ENCODE assay signal across 7 cellular contexts in the genomic region with DNA sequence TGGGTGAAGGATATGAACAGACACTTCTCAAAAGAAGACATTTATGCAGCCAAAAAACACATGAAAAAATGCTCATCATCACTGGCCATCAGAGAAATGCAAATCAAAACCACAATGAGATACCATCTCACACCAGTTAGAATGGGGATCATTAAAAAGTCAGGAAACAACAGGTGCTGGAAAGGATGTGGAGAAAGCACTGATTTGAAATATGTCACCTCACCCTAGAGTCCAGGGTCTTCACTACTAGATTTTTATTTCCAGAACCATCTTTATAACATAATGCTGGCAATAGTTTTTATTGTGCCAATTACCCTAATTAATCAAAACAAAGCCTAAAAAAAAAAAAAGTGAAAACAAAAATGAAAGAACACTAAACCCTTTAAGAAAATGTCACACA. TPM values are rescaled to one million over a fixed set of nuclear protein-coding genes. Genes with fewer than 3 reads are reported as not detected.
DNase-seq lines count a peak whose midpoint lies in the region; ATAC-seq and TF ChIP-seq lines count a peak whose summit lies in the region.
"Not testable (repeated sequence)": the region's sequence is repeated elsewhere in the genome, so short reads cannot be mapped to it uniquely, and the experiment has no call there.

No MANE protein-coding gene starts in this region.

- not testable (repeated sequence) for H3K27ac ChIP-seq in CD4-positive, alpha-beta T cell (ENCODE audit: low read depth, low read length); HEK293 (ENCODE audit: extremely low read depth, low read depth, low read length); OCI-LY7 (ENCODE audit: low read depth, low read length, poor library complexity, severe bottlenecking)

- peak overlapping the region; percentile 46 for H3K27ac Mint-ChIP-seq in CD4-positive, alpha-beta T cell
- H3K27ac Mint-ChIP-seq in activated CD4-positive, alpha-beta T cell treated with anti-CD3 and anti-CD28 coated beads for 36 hours, result peak overlapping the region; percentile 33
- peak overlapping the region; percentile 47 for H3K27ac Mint-ChIP-seq in activated T-cell treated with anti-CD3 and anti-CD28 coated beads, Interleukin-2, amount 50 U/mL, for 24 hours
- H3K27ac Mint-ChIP-seq in activated naive CD8-positive, alpha-beta T cell treated with anti-CD3 and anti-CD28 coated beads for 36 hours, result peak overlapping the region; percentile 25
- peak overlapping the region in 5 of 10 donors; percentile 18 to 63 (median 31) for H3K27ac Mint-ChIP-seq in naive thymus-derived CD8-positive, alpha-beta T cell

- H3K4me3 Mint-ChIP-seq in CD4-positive, alpha-beta T cell, result peak overlapping the region; percentile 73
- not testable (repeated sequence) for H3K4me3 Mint-ChIP-seq in activated CD4-positive, alpha-beta T cell treated with anti-CD3 and anti-CD28 coated beads for 36 hours; activated naive CD8-positive, alpha-beta T cell treated with anti-CD3 and anti-CD28 coated beads for 36 hours
- peak overlapping the region; percentile 41 for H3K4me3 Mint-ChIP-seq in activated T-cell treated with anti-CD3 and anti-CD28 coated beads, Interleukin-2, amount 50 U/mL, for 24 hours
- peak overlapping the region in 6 of 10 donors; percentile 19 to 63 (median 36) for H3K4me3 Mint-ChIP-seq in naive thymus-derived CD8-positive, alpha-beta T cell

- H3K9me3 ChIP-seq in CD4-positive, alpha-beta T cell (ENCODE audit: control insufficient read depth, low read length); HEK293 (ENCODE audit: control insufficient read depth, insufficient read depth, low read depth, low read length); OCI-LY7 (ENCODE audit: low read length): not testable (repeated sequence)

- CTCF ChIA-PET in CD4-positive, alpha-beta T cell (lab: Charles Lee), result interaction anchor here (1.2 to 1.6 kb wide), 2 partner anchors 12 to 76 kb away, joined by 4 to 6 read pairs; no protein-coding TSS in a partner anchor
- CTCF ChIA-PET in HEK293 (lab: Yijun Ruan, JAX), result interaction anchor here (0.7 to 1.7 kb wide), 3 partner anchors 11 to 77 kb away, joined by 3 to 5 read pairs (median 4); no protein-coding TSS in a partner anchor
- CTCF ChIA-PET in OCI-LY7 (lab: Charles Lee; ENCODE audit: unreplicated experiment), result not testable (repeated sequence)
- CTCF ChIA-PET in activated CD4-positive, alpha-beta T cell treated with anti-CD3 and anti-CD28 coated beads for 36 hours (lab: Charles Lee), result interaction anchor here (0.6 to 1.7 kb wide), 3 partner anchors 12 to 270 kb away, joined by 3 to 8 read pairs (median 3); no protein-coding TSS in a partner anchor

- ATAC-seq in CD4-positive, alpha-beta T cell (ENCODE audit: poor library complexity); activated CD4-positive, alpha-beta T cell treated with anti-CD3 and anti-CD28 coated beads for 36 hours; naive thymus-derived CD8-positive, alpha-beta T cell: not testable (repeated sequence)

- not testable (repeated sequence) for H3K27me3 ChIP-seq in CD4-positive, alpha-beta T cell (ENCODE audit: control insufficient read depth, insufficient read depth, low read length)

- peak overlapping the region; percentile 55 for H3K4me2 ChIP-seq in OCI-LY7 (ENCODE audit: low read length)

- DNase-seq in CD4-positive, alpha-beta T cell; OCI-LY7 (ENCODE audit: low spot score); activated CD4-positive, alpha-beta T cell treated with anti-CD3 and anti-CD28 coated beads for 36 hours; activated T-cell treated with anti-CD3 and anti-CD28 coated beads, Interleukin-2, amount 50 U/mL, for 24 hours; activated naive CD8-positive, alpha-beta T cell treated with anti-CD3 and anti-CD28 coated beads for 36 hours; naive thymus-derived CD8-positive, alpha-beta T cell: not testable (repeated sequence)

- not testable (repeated sequence) for H3K4me1 ChIP-seq in HEK293 (ENCODE audit: control insufficient read depth, insufficient read depth, low read length)
- peaks cover 30% of the 10 kb centered on the region for H3K4me1 ChIP-seq in OCI-LY7 (ENCODE audit: insufficient read depth, low read length, poor library complexity, severe bottlenecking)

- POLR2A ChIA-PET in CD4-positive, alpha-beta T cell (lab: Charles Lee), result interaction anchor here (1.2 kb wide), 1 partner anchor 14 kb away, joined by 3 read pairs; no protein-coding TSS in a partner anchor
- POLR2A ChIA-PET in HEK293 (lab: Yijun Ruan, JAX); activated CD4-positive, alpha-beta T cell treated with anti-CD3 and anti-CD28 coated beads for 36 hours (lab: Charles Lee); naive thymus-derived CD8-positive, alpha-beta T cell (lab: Charles Lee): not testable (repeated sequence)
- POLR2A ChIA-PET in OCI-LY7 (lab: Charles Lee), result interaction anchor here (0.9 to 1.5 kb wide), 5 partner anchors 20 to 77 kb away, joined by 3 to 7 read pairs (median 4); a partner anchor contains a TSS

- H4K20me1 ChIP-seq in OCI-LY7 (ENCODE audit: insufficient read depth, low read length), result peaks cover 12% of the 10 kb centered on the region; the same call in 1 of the 2 replicates

- peaks cover 37% of the 10 kb centered on the region for H3K4me1 Mint-ChIP-seq in CD4-positive, alpha-beta T cell (ENCODE audit: low read depth)
- H3K4me1 Mint-ChIP-seq in activated CD4-positive, alpha-beta T cell treated with anti-CD3 and anti-CD28 coated beads for 36 hours, result peaks cover 39% of the 10 kb centered on the region
- H3K4me1 Mint-ChIP-seq in activated T-cell treated with anti-CD3 and anti-CD28 coated beads, Interleukin-2, amount 50 U/mL, for 24 hours (ENCODE audit: low read depth), result peaks cover 39% of the 10 kb centered on the region
- peaks cover 30% of the 10 kb centered on the region for H3K4me1 Mint-ChIP-seq in activated naive CD8-positive, alpha-beta T cell treated with anti-CD3 and anti-CD28 coated beads for 36 hours
- peaks cover 14 to 44% (median 40%) of the 10 kb centered on the region in 4 donors for H3K4me1 Mint-ChIP-seq in naive thymus-derived CD8-positive, alpha-beta T cell

- intact Hi-C loops in CD4-positive, alpha-beta T cell (cut with DNase I, micrococcal nuclease), result loop anchor here in 1 of 2 experiments (5.0 kb wide), 1 partner anchor 35 kb away; no protein-coding TSS in a partner anchor
- intact Hi-C loops in OCI-LY7 (cut with micrococcal nuclease; ENCODE audit: unreplicated experiment); activated CD4-positive, alpha-beta T cell treated with anti-CD3 and anti-CD28 coated beads for 36 hours (cut with DNase I, micrococcal nuclease): not testable (repeated sequence)

- H3K79me2 ChIP-seq in OCI-LY7 (ENCODE audit: insufficient read depth, low read depth, low read length), result peaks cover 82% of the 10 kb centered on the region

- H3K36me3 ChIP-seq in HEK293 (ENCODE audit: control insufficient read depth in 2 of 2, insufficient read depth in 1 of 2, low read length in 2 of 2) (peaks cover 38 to 62% of the 10 kb centered on the region in 2 experiments), OCI-LY7 (ENCODE audit: insufficient read depth, low read length) (peaks cover 83% of the 10 kb centered on the region)

- not testable (repeated sequence) for H2AFZ ChIP-seq in OCI-LY7 (ENCODE audit: low read length)

- not testable (repeated sequence) for BruUV-seq in OCI-LY7 (replicated peaks; lab: Mats Ljungman, UMichigan)

- not testable (repeated sequence) for H3K4me3 ChIP-seq in HEK293 (ENCODE audit: low read depth, low read length)
- H3K4me3 ChIP-seq in OCI-LY7 (ENCODE audit: low read depth, low read length, poor library complexity, severe bottlenecking), result peak overlapping the region; percentile 32

- not testable (repeated sequence) for H3K9me2 ChIP-seq in OCI-LY7 (ENCODE audit: insufficient read depth, low read length)

- H3K27me3 Mint-ChIP-seq in CD4-positive, alpha-beta T cell; activated CD4-positive, alpha-beta T cell treated with anti-CD3 and anti-CD28 coated beads for 36 hours; activated T-cell treated with anti-CD3 and anti-CD28 coated beads, Interleukin-2, amount 50 U/mL, for 24 hours; activated naive CD8-positive, alpha-beta T cell treated with anti-CD3 and anti-CD28 coated beads for 36 hours; naive thymus-derived CD8-positive, alpha-beta T cell: not testable (repeated sequence)

- not testable (repeated sequence) for TF ChIP-seq CTCF in CD4-positive, alpha-beta T cell (IDR thresholded peaks at IDR 0.05); HEK293 (tag by site-specific recombination; IDR thresholded peaks at IDR 0.05); OCI-LY7 (conservative IDR thresholded peaks at IDR 0.05; ENCODE audit: low read length)

- H3K9me3 Mint-ChIP-seq in CD4-positive, alpha-beta T cell; activated CD4-positive, alpha-beta T cell treated with anti-CD3 and anti-CD28 coated beads for 36 hours (ENCODE audit: low read depth); activated T-cell treated with anti-CD3 and anti-CD28 coated beads, Interleukin-2, amount 50 U/mL, for 24 hours; activated naive CD8-positive, alpha-beta T cell treated with anti-CD3 and anti-CD28 coated beads for 36 hours; naive thymus-derived CD8-positive, alpha-beta T cell: not testable (repeated sequence)

- peaks cover 57% of the 10 kb centered on the region for H3K36me3 Mint-ChIP-seq in CD4-positive, alpha-beta T cell (ENCODE audit: low read depth)
- H3K36me3 Mint-ChIP-seq in activated CD4-positive, alpha-beta T cell treated with anti-CD3 and anti-CD28 coated beads for 36 hours (ENCODE audit: low read depth), result peaks cover 29% of the 10 kb centered on the region
- H3K36me3 Mint-ChIP-seq in activated T-cell treated with anti-CD3 and anti-CD28 coated beads, Interleukin-2, amount 50 U/mL, for 24 hours (ENCODE audit: low read depth), result peaks cover 82% of the 10 kb centered on the region
- peaks cover 34% of the 10 kb centered on the region for H3K36me3 Mint-ChIP-seq in activated naive CD8-positive, alpha-beta T cell treated with anti-CD3 and anti-CD28 coated beads for 36 hours
- peaks cover 5 to 61% (median 8%) of the 10 kb centered on the region in 3 donors for H3K36me3 Mint-ChIP-seq in naive thymus-derived CD8-positive, alpha-beta T cell

RNA-seq across cellular contexts. Expression of a gene that starts 5.3 kb away (rescaled TPM):
- 10 to 100 TPM; 14.9 to 17.2 TPM for total RNA-seq in CD4-positive, alpha-beta T cell
- 25.7 and 32.8 TPM in 2 replicates for total RNA-seq in OCI-LY7 (2014; rRNA removed; shearing (Covaris generic))
- 31.5 and 34.8 TPM in 2 replicates for total RNA-seq in OCI-LY7 (2022)
- total RNA-seq in activated CD4-positive, alpha-beta T cell treated with anti-CD3 and anti-CD28 coated beads for 36 hours, result 10 to 100 TPM; 29.3 to 32.5 TPM
- 10 to 100 TPM; 34.0 to 35.8 TPM for total RNA-seq in activated naive CD8-positive, alpha-beta T cell treated with anti-CD3 and anti-CD28 coated beads for 36 hours
- 10 to 100 TPM; 22.1 TPM for total RNA-seq in naive thymus-derived CD8-positive, alpha-beta T cell
- polyA plus RNA-seq in naive thymus-derived CD8-positive, alpha-beta T cell, result 1 to 10 TPM; 4.6 to 5.2 (median 4.7) TPM

RNA-seq across cellular contexts. Expression of a gene that starts 29.9 kb away (rescaled TPM):
- 10 to 100 TPM; 68.8 to 70.7 TPM for total RNA-seq in CD4-positive, alpha-beta T cell
- total RNA-seq in OCI-LY7 (2014; rRNA removed; shearing (Covaris generic)), result 6.2 and 7.8 TPM in 2 replicates
- total RNA-seq in OCI-LY7 (2022), result 6.6 and 7.4 TPM in 2 replicates
- total RNA-seq in activated CD4-positive, alpha-beta T cell treated with anti-CD3 and anti-CD28 coated beads for 36 hours, result 100 to 1,000 TPM in 1 of 2 experiments, 10 to 100 TPM in 1; 94.2 to 109 TPM
- total RNA-seq in activated naive CD8-positive, alpha-beta T cell treated with anti-CD3 and anti-CD28 coated beads for 36 hours, result 10 to 100 TPM; 82.9 to 84.4 TPM
- total RNA-seq in naive thymus-derived CD8-positive, alpha-beta T cell, result 10 to 100 TPM; 50.3 to 53.0 TPM
- polyA plus RNA-seq in naive thymus-derived CD8-positive, alpha-beta T cell, result 100 to 1,000 TPM in 1 of 3 donors, 10 to 100 TPM in 2; 62.7 to 105 (median 65.7) TPM

RNA-seq across cellular contexts. Expression of a gene that starts 48.2 kb away (rescaled TPM):
- 10 to 100 TPM; 34.4 to 34.7 TPM for total RNA-seq in CD4-positive, alpha-beta T cell
- 16.4 and 25.9 TPM in 2 replicates for total RNA-seq in OCI-LY7 (2014; rRNA removed; shearing (Covaris generic))
- 40.8 and 43.0 TPM in 2 replicates for total RNA-seq in OCI-LY7 (2022)
- 10 to 100 TPM; 42.4 to 53.4 TPM for total RNA-seq in activated CD4-positive, alpha-beta T cell treated with anti-CD3 and anti-CD28 coated beads for 36 hours
- 10 to 100 TPM; 54.2 to 56.0 TPM for total RNA-seq in activated naive CD8-positive, alpha-beta T cell treated with anti-CD3 and anti-CD28 coated beads for 36 hours
- 10 to 100 TPM; 54.4 to 55.6 TPM for total RNA-seq in naive thymus-derived CD8-positive, alpha-beta T cell
- 10 to 100 TPM; 64.9 to 82.1 (median 66.2) TPM for polyA plus RNA-seq in naive thymus-derived CD8-positive, alpha-beta T cell

Comparison
In these comparisons a context has a peak if more than half of its experiments do, and no peak if none do; other contexts are left out.
1. RNA of a gene that starts 29.9 kb away (total RNA-seq): 94.2 to 109 TPM in activated CD4-positive, alpha-beta T cell treated with anti-CD3 and anti-CD28 coated beads for 36 hours, 82.9 to 84.4 TPM in activated naive CD8-positive, alpha-beta T cell treated with anti-CD3 and anti-CD28 coated beads for 36 hours, 68.8 to 70.7 TPM in CD4-positive, alpha-beta T cell and 50.3 to 53.0 TPM in naive thymus-derived CD8-positive, alpha-beta T cell; 6.2 to 7.8 TPM in OCI-LY7; every median in the first group is over 4 times any median in the second.